Comparison of ENCODE assay signal across 10 cellular contexts in genomic region chr2:193751299-193751698, GRCh38.
"Had no signal": no experiment of that assay in that cellular context is flagged by ENCODE, and none has a peak within 500 bp of the region (broad histone marks: within the 10 kb centered on the region; RNA-seq: fewer than 3 reads in every experiment).

No MANE protein-coding gene starts in this region.

- H3K27ac Mint-ChIP-seq: HFFc6 had no signal

- ATAC-seq: HCT116, K562 had no signal

- DNase-seq: GM23248, GOT3, H7, HFFc6, IMR-90, KG1 had no signal

- H3K9me3 ChIP-seq: HAP-1 had no signal

- H3K4me3 Mint-ChIP-seq: HFFc6 had no signal

- FAIRE-seq: K562 had no signal

- H3K4me3 ChIP-seq: GM23248, HAP-1, K562 had no signal

- H3K27ac ChIP-seq: GM23248, HL-60 had no signal

- H2AFZ ChIP-seq: GM23248 had no signal

- H3K9ac ChIP-seq: GM23248 had no signal

- H3K36me3 ChIP-seq: HAP-1 had no signal
